28 cellular contexts compared by ENCODE assay signal in genomic region chrY:15561501-15562289, GRCh38.
"Had no signal": no experiment of that assay in that cellular context is flagged by ENCODE, and none has a peak within 500 bp of the region (broad histone marks: within the 10 kb centered on the region; RNA-seq: fewer than 3 reads in every experiment).

No MANE protein-coding gene starts in this region.

- H3K27ac Mint-ChIP-seq: activated CD4-positive, alpha-beta memory T cell treated with anti-CD3 and anti-CD28 coated beads, Interleukin-2, amount 10 ng/mL, durations not matched to agents 7 days and 5 days; activated CD8-positive, alpha-beta memory T cell treated with anti-CD3 and anti-CD28 coated beads, Interleukin-2, amount 10 ng/mL, durations not matched to agents 7 days and 5 days; activated naive CD8-positive, alpha-beta T cell treated with anti-CD3 and anti-CD28 coated beads for 36 hours; T-helper 1 cell treated with Interleukin-12 subunit alpha and Interleukin-12 subunit beta and Interleukin-4 antibody, amounts not matched to agents 30 μg/mL and 1 μg/mL, for 36 hours; T-helper 2 cell treated with Interferon-gamma antibody and Interleukin-4, amounts not matched to agents 5 μg/mL and 100 μg/mL, for 36 hours; WTC11 had no signal

- ATAC-seq: activated CD8-positive, alpha-beta memory T cell treated with anti-CD3 and anti-CD28 coated beads, Interleukin-2, amount 10 ng/mL, durations not matched to agents 7 days and 5 days; Panc1; WTC11 had no signal

- H3K4me1 Mint-ChIP-seq: activated CD4-positive, alpha-beta memory T cell treated with anti-CD3 and anti-CD28 coated beads, Interleukin-2, amount 10 ng/mL, durations not matched to agents 7 days and 5 days; activated CD8-positive, alpha-beta memory T cell treated with anti-CD3 and anti-CD28 coated beads, Interleukin-2, amount 10 ng/mL, durations not matched to agents 7 days and 5 days; activated naive CD8-positive, alpha-beta T cell treated with anti-CD3 and anti-CD28 coated beads for 36 hours; WTC11 had no signal

- H3K9me3 Mint-ChIP-seq: activated CD4-positive, alpha-beta memory T cell treated with anti-CD3 and anti-CD28 coated beads, Interleukin-2, amount 10 ng/mL, durations not matched to agents 7 days and 5 days; activated naive CD8-positive, alpha-beta T cell treated with anti-CD3 and anti-CD28 coated beads for 36 hours; T-helper 1 cell treated with Interleukin-12 subunit alpha and Interleukin-12 subunit beta and Interleukin-4 antibody, amounts not matched to agents 30 μg/mL and 1 μg/mL, for 36 hours; T-helper 2 cell treated with Interferon-gamma antibody and Interleukin-4, amounts not matched to agents 5 μg/mL and 100 μg/mL, for 36 hours had no signal

- H3K4me3 ChIP-seq: ascending aorta, SJSA1 had no signal

- DNase-seq: activated CD4-positive, alpha-beta memory T cell treated with anti-CD3 and anti-CD28 coated beads, Interleukin-2, amount 10 ng/mL, durations not matched to agents 7 days and 5 days; activated CD4-positive, alpha-beta T cell treated with anti-CD3 and anti-CD28 coated beads for 48 hours; activated CD4-positive, CD25-positive, alpha-beta regulatory T cell treated with anti-CD3 and anti-CD28 coated beads, Interleukin-2, amount 50 U/mL, for 72 hours; activated CD8-positive, alpha-beta memory T cell treated with anti-CD3 and anti-CD28 coated beads for 24 hours; activated CD8-positive, alpha-beta memory T cell treated with anti-CD3 and anti-CD28 coated beads, Interleukin-2, amount 10 ng/mL, durations not matched to agents 7 days and 5 days; activated CD8-positive, alpha-beta memory T cell treated with anti-CD3 and anti-CD28 coated beads, Interleukin-2, amount 50 U/mL, for 48 hours; activated effector memory CD4-positive, alpha-beta T cell treated with Interleukin-2 at 50 U/mL for 16 hours; activated naive CD4-positive, alpha-beta T cell treated with anti-CD3 and anti-CD28 coated beads, Interleukin-2, amount 50 U/mL, for 16 hours; activated naive CD8-positive, alpha-beta T cell treated with anti-CD3 and anti-CD28 coated beads for 36 hours; activated T-cell treated with anti-CD3 and anti-CD28 coated beads, Interleukin-2, amount 50 U/mL, for 48 hours; caudate nucleus; cerebellar nuclear complex; Karpas-422; NCI-H1105; NCI-H1417 treated with DMSO at 0.1 percent for 48 hours; NCI-H187 treated with DMSO at 0.1 percent for 48 hours; NCI-H2081; NCI-H345; NCI-H524 treated with DMSO at 0.1 percent for 48 hours; RPMI8226; SHP77 treated with DMSO at 0.1 percent for 48 hours; SK-N-SH had no signal

- H3K36me3 Mint-ChIP-seq: activated CD8-positive, alpha-beta memory T cell treated with anti-CD3 and anti-CD28 coated beads, Interleukin-2, amount 10 ng/mL, durations not matched to agents 7 days and 5 days; activated naive CD8-positive, alpha-beta T cell treated with anti-CD3 and anti-CD28 coated beads for 36 hours; WTC11 had no signal

- H3K4me3 Mint-ChIP-seq: activated CD4-positive, alpha-beta memory T cell treated with anti-CD3 and anti-CD28 coated beads, Interleukin-2, amount 10 ng/mL, durations not matched to agents 7 days and 5 days; activated CD8-positive, alpha-beta memory T cell treated with anti-CD3 and anti-CD28 coated beads, Interleukin-2, amount 10 ng/mL, durations not matched to agents 7 days and 5 days; activated naive CD8-positive, alpha-beta T cell treated with anti-CD3 and anti-CD28 coated beads for 36 hours; T-helper 1 cell treated with Interleukin-12 subunit alpha and Interleukin-12 subunit beta and Interleukin-4 antibody, amounts not matched to agents 30 μg/mL and 1 μg/mL, for 36 hours; T-helper 2 cell treated with Interferon-gamma antibody and Interleukin-4, amounts not matched to agents 5 μg/mL and 100 μg/mL, for 36 hours; WTC11 had no signal

- H3K27me3 Mint-ChIP-seq: activated CD4-positive, alpha-beta memory T cell treated with anti-CD3 and anti-CD28 coated beads, Interleukin-2, amount 10 ng/mL, durations not matched to agents 7 days and 5 days; activated CD8-positive, alpha-beta memory T cell treated with anti-CD3 and anti-CD28 coated beads, Interleukin-2, amount 10 ng/mL, durations not matched to agents 7 days and 5 days; activated naive CD8-positive, alpha-beta T cell treated with anti-CD3 and anti-CD28 coated beads for 36 hours had no signal
